ENCODE assay signal across 1 cellular context in the genomic region with DNA sequence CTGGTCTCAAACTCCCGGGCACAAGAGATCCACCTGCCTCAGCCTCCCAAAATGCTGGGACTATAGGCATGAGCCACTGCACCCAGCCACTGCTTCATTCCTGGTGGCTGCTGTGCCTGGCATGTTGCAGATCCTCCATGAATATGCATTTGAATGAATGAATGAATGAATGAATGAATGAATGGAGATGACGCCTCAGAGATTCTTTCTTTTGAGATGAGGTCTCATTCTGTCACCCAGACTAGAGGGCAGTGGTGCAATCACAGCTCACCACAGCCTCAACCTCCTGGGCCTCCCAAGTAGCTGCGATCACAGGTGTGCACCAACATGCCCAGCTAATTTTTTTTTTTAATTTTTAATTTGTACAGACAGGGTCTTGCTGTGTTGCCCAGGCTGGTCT.
TF ChIP-seq lines count a peak whose summit lies in the region.

No MANE protein-coding gene starts in this region.

TF ChIP-seq in H1, 55 proteins besides CTCF, POLR2A, EP300 and RAD21:
- TF ChIP-seq NANOG (IDR thresholded peaks at IDR 0.05; ENCODE audit: insufficient read depth, low read depth, low read length, poor library complexity, severe bottlenecking): no peak
- no peak for TF ChIP-seq KDM1A (IDR thresholded peaks at IDR 0.05; ENCODE audit: borderline replicate concordance, low read length)
- no peak for TF ChIP-seq CREB1 (IDR thresholded peaks at IDR 0.05)
- TF ChIP-seq CHD2 (IDR thresholded peaks at IDR 0.05; ENCODE audit: low read length): no peak
- TF ChIP-seq, protein P1, sequence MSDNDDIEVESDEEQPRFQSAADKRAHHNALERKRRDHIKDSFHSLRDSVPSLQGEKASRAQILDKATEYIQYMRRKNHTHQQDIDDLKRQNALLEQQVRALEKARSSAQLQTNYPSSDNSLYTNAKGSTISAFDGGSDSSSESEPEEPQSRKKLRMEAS (IDR thresholded peaks at IDR 0.05): no peak
- TF ChIP-seq GTF2F1 (IDR thresholded peaks at IDR 0.05; ENCODE audit: borderline replicate concordance, low read depth, low read length): no peak
- no peak for TF ChIP-seq PHF8 (conservative IDR thresholded peaks at IDR 0.05; ENCODE audit: low read depth, low read length)
- TF ChIP-seq SIRT6 (IDR thresholded peaks at IDR 0.05; ENCODE audit: low read length): no peak
- no peak for TF ChIP-seq SIX5 (IDR thresholded peaks at IDR 0.05; ENCODE audit: low read depth, low read length)
- TF ChIP-seq TBP (IDR thresholded peaks at IDR 0.05; ENCODE audit: low read depth, low read length): no peak
- no peak for TF ChIP-seq EGR1 (IDR thresholded peaks at IDR 0.05; ENCODE audit: borderline replicate concordance, low read depth, low read length)
- no peak for TF ChIP-seq SAP30 (IDR thresholded peaks at IDR 0.05; ENCODE audit: insufficient read depth, insufficient replicate concordance, low read length)
- TF ChIP-seq BCL11A (IDR thresholded peaks at IDR 0.05; ENCODE audit: low read depth in 2 of 2, low read length in 2 of 2): no peak
- TF ChIP-seq USF2 (IDR thresholded peaks at IDR 0.05; ENCODE audit: low read length): no peak
- no peak for TF ChIP-seq BRCA1 (IDR thresholded peaks at IDR 0.05; ENCODE audit: low read depth, low read length)
- TF ChIP-seq SP4 (IDR thresholded peaks at IDR 0.05; ENCODE audit: low read length): no peak
- TF ChIP-seq CBX5 (IDR thresholded peaks at IDR 0.05; ENCODE audit: low read depth, low read length): no peak
- no peak for TF ChIP-seq GABPA (IDR thresholded peaks at IDR 0.05; ENCODE audit: borderline replicate concordance, insufficient read depth, low read length)
- TF ChIP-seq SUZ12 (IDR thresholded peaks at IDR 0.05; ENCODE audit: low read length): no peak
